Comparison of ENCODE assay signal across 8 cellular contexts in the genomic region with DNA sequence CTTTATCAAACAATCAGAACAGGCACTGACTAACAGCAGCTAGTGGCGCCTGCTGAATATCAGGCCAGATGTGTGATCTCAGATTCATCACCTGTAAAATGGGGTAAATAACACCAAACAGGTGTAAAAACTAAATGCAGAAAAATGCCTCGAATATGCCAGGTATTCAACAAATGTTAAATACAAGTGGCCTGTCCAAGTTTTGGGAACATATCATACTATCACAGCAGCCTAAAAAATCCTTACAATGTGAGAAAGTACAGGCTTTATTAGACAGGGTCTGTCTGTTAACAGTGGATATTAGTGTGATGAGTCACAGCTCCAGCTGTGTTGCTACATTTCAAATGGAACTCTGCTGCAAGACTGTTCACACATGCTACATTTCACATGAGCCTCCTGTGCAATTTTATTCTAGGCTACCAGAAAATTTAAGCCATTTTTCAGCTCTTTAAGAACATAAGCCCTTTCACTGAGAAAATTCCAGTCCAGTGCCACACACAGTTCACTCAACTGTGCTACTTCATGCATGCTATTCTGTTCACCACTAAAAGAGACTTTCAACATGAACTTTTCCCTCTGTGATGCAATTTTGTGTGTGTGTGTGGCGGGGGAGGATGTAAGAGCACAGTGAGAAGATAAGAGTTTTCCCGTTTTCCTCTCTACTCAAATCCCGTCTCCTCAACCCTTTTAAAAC. TPM values are rescaled to one million over a fixed set of nuclear protein-coding genes. Genes with fewer than 3 reads are reported as not detected.
DNase-seq lines count a peak whose midpoint lies in the region; ATAC-seq, FAIRE-seq and TF ChIP-seq lines count a peak whose summit lies in the region.

No MANE protein-coding gene starts in this region.

- peaks cover 22% of the 10 kb centered on the region for H3K4me1 ChIP-seq in hepatocyte (ENCODE audit: insufficient read depth)
- H3K4me1 ChIP-seq in smooth muscle cell (ENCODE audit: low read depth) = peaks cover 15% of the 10 kb centered on the region

- H3K27me3 ChIP-seq in hepatocyte (no peaks in the 10 kb centered on the region), smooth muscle cell (ENCODE audit: low read depth) (no peaks in the 10 kb centered on the region)

- no peak for TF ChIP-seq CTCF in hepatocyte (IDR thresholded peaks at IDR 0.05; ENCODE audit: poor library complexity)
- TF ChIP-seq CTCF in smooth muscle cell (IDR thresholded peaks at IDR 0.05; ENCODE audit: borderline replicate concordance, insufficient read depth, poor library complexity, severe bottlenecking) = no peak

- no peak for ATAC-seq in GM21737 (IDR thresholded peaks at IDR 0.05; ENCODE audit: unreplicated experiment)

- WGBS in hepatocyte (ENCODE audit: low lambda C conversion rate, missing lambda C conversion rate) = 24% methylated on average over 5 of the region's 5 CpGs
- 14% methylated on average over 5 of the region's 5 CpGs for WGBS in smooth muscle cell (ENCODE audit: low lambda C conversion rate)

- H3K79me2 ChIP-seq in hepatocyte (no peaks in the 10 kb centered on the region), smooth muscle cell (ENCODE audit: low read depth) (no peaks in the 10 kb centered on the region)

- no peaks in the 10 kb centered on the region for H3K9me2 ChIP-seq in hepatocyte (replicated peaks; ENCODE audit: insufficient read depth)

- peak overlapping the region; percentile 63 for H3K9ac ChIP-seq in smooth muscle cell (ENCODE audit: low read depth)

- H3K4me2 ChIP-seq in hepatocyte (peak overlapping the region; percentile 65), smooth muscle cell (peak overlapping the region; percentile 83)

- DNase-seq in H54 (ENCODE audit: insufficient read length, low spot score) = peak; percentile 20
- peak; percentile 98 for DNase-seq in amniotic epithelial cell (ENCODE audit: low read depth)
- peak; percentile 73 for DNase-seq in hepatocyte (ENCODE audit: low spot score)
- DNase-seq in smooth muscle cell (lab: John Stamatoyannopoulos, UW; ENCODE audit: unreplicated experiment) = no peak
- DNase-seq in NCI-H1417 treated with DMSO at 0.1 percent for 48 hours (lab: John Stamatoyannopoulos, UW) = no peak
- no peak for DNase-seq in NCI-H2081 (lab: John Stamatoyannopoulos, UW)
- no peak for DNase-seq in central memory CD4-positive, alpha-beta T cell

- H3F3A ChIP-seq in smooth muscle cell (ENCODE audit: low read depth) = peaks cover 40% of the 10 kb centered on the region

- peak; percentile 97 for FAIRE-seq in H54 (lab: Jason Lieb, UNC)

- TF ChIP-seq POLR2A in H54 (IDR thresholded peaks at IDR 0.05; ENCODE audit: low read depth, low read length) = no peak

- H3K4me3 ChIP-seq in hepatocyte = no peak overlapping the region
- peak overlapping the region; percentile 27 for H3K4me3 ChIP-seq in smooth muscle cell

- H2AFZ ChIP-seq in hepatocyte (peak overlapping the region; percentile 12), smooth muscle cell (ENCODE audit: low read depth) (no peak overlapping the region)

- H3K9me3 ChIP-seq in hepatocyte (ENCODE audit: low read depth) (no peaks in the 10 kb centered on the region), smooth muscle cell (replicated peaks; ENCODE audit: low read depth) (no peaks in the 10 kb centered on the region)

- H4K20me1 ChIP-seq in hepatocyte (ENCODE audit: insufficient read depth, poor library complexity, severe bottlenecking) (no peaks in the 10 kb centered on the region), smooth muscle cell (ENCODE audit: low read depth) (no peaks in the 10 kb centered on the region)

- H3K27ac ChIP-seq in hepatocyte (peak overlapping the region; percentile 81), smooth muscle cell (ENCODE audit: low read depth) (peak overlapping the region; percentile 94)

- no peaks in the 10 kb centered on the region for H3K36me3 ChIP-seq in hepatocyte (replicated peaks; ENCODE audit: insufficient read depth, low read depth)
- H3K36me3 ChIP-seq in smooth muscle cell (ENCODE audit: low read depth) = no peaks in the 10 kb centered on the region

RNA-seq across cellular contexts. Expression of a gene that starts 56.7 kb away (rescaled TPM):
- total RNA-seq in hepatocyte = 17.1 and 19.2 TPM in 2 replicates
- polyA plus RNA-seq in hepatocyte = 16.9 and 17.1 TPM in 2 replicates
- total RNA-seq in smooth muscle cell = 63.1 and 91.8 TPM in 2 replicates
- polyA plus RNA-seq in smooth muscle cell = 74.6 and 107 TPM in 2 replicates

Comparison
In these comparisons a context has a peak if more than half of its experiments do, and no peak if none do; other contexts are left out.
1. DNase-seq: peak in H54 (single experiment), amniotic epithelial cell (single experiment) and hepatocyte (single experiment); none in smooth muscle cell (single experiment), NCI-H1417 treated with DMSO at 0.1 percent for 48 hours (single experiment), NCI-H2081 (0 of 2) and central memory CD4-positive, alpha-beta T cell (single experiment).